1 cellular context compared by ENCODE assay signal in the genomic region with DNA sequence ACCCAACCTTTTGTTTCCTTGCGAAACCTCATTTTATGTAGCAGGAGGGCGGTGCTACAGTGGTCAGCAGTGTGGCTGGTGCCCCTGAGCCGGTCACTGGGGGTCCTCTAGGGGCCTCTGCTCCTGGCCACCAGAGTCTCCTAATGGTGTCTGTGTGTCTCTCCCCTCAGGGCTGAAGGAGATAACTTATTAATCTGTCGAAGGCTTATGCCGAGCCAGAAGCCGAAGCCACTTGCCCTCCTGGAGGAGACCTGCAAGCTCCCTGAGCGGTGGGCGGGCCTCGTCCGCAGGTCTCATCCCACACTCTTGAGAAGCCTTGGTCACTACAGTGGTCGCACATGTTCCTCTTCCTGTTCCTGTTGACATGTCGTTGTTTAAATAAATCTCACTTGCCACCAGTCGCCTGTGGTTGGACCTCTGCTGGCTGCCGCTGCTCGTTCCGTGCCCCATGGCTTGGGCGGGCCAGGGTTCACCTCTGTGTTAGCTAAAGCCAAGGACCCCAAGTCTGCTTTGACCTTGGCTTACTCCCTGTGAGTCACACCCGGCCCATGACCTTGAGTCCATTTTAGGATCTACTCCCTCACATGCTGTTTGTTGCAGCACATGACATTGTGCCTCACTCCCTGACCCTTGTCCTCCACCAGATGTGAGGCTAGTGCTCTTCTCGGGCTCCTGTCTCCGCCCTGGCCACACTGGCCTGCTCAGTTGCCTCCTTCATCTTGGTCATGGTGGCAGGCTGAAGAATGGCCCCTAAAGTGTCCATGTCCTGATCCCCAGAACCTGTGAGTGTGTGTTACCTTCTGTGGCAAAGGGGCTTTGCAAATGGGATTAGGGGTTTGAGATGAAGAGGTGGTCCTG.
TF ChIP-seq lines count a peak whose summit lies in the region.

No MANE protein-coding gene starts in this region.

TF ChIP-seq in HepG2, 621 proteins besides CTCF, POLR2A, EP300 and RAD21 (continued from another document and continues in another):
- TF ChIP-seq, protein P1, sequence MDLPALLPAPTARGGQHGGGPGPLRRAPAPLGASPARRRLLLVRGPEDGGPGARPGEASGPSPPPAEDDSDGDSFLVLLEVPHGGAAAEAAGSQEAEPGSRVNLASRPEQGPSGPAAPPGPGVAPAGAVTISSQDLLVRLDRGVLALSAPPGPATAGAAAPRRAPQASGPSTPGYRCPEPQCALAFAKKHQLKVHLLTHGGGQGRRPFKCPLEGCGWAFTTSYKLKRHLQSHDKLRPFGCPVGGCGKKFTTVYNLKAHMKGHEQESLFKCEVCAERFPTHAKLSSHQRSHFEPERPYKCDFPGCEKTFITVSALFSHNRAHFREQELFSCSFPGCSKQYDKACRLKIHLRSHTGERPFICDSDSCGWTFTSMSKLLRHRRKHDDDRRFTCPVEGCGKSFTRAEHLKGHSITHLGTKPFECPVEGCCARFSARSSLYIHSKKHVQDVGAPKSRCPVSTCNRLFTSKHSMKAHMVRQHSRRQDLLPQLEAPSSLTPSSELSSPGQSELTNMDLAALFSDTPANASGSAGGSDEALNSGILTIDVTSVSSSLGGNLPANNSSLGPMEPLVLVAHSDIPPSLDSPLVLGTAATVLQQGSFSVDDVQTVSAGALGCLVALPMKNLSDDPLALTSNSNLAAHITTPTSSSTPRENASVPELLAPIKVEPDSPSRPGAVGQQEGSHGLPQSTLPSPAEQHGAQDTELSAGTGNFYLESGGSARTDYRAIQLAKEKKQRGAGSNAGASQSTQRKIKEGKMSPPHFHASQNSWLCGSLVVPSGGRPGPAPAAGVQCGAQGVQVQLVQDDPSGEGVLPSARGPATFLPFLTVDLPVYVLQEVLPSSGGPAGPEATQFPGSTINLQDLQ (CRISPR knock-in tag; IDR thresholded peaks at IDR 0.05): peak; percentile 96
- TF ChIP-seq ZMAT3 (CRISPR knock-in tag; conservative IDR thresholded peaks at IDR 0.05) (peak; percentile 79), ZFP36L2 (CRISPR knock-in tag; IDR thresholded peaks at IDR 0.05) (no peak), ZNF263 (CRISPR knock-in tag; IDR thresholded peaks at IDR 0.05) (peak; percentile 99), ZMYM4 (CRISPR knock-in tag; IDR thresholded peaks at IDR 0.05) (peak; percentile 93), ZNF567 (CRISPR knock-in tag; IDR thresholded peaks at IDR 0.05; ENCODE audit: borderline replicate concordance) (peak; percentile 94; the same call in 1 of the 2 replicates), CREM (IDR thresholded peaks at IDR 0.05) (peak; percentile 85), CREM (CRISPR knock-in tag; IDR thresholded peaks at IDR 0.05) (no peak), ZNF317 (CRISPR knock-in tag; IDR thresholded peaks at IDR 0.05) (no peak), DMAP1 (CRISPR knock-in tag; IDR thresholded peaks at IDR 0.05) (peak; percentile 95), ZKSCAN5 (CRISPR knock-in tag; IDR thresholded peaks at IDR 0.05) (no peak), ZFYVE20 (CRISPR knock-in tag; IDR thresholded peaks at IDR 0.05; ENCODE audit: borderline replicate concordance, low read depth) (no peak), NRL (CRISPR knock-in tag; IDR thresholded peaks at IDR 0.05; ENCODE audit: borderline replicate concordance) (peak; percentile 98), PRDM10 (CRISPR knock-in tag; IDR thresholded peaks at IDR 0.05; ENCODE audit: low read depth) (peak; percentile 23; the same call in 1 of the 2 replicates), SMARCC2 (IDR thresholded peaks at IDR 0.05) (no peak), STAG1 (CRISPR knock-in tag; IDR thresholded peaks at IDR 0.05) (peak; percentile 25; the same call in 1 of the 2 replicates), SIN3A (IDR thresholded peaks at IDR 0.05; ENCODE audit: borderline replicate concordance, low read depth, low read length) (peak; percentile 85), ZNF713 (CRISPR knock-in tag; IDR thresholded peaks at IDR 0.05) (peak; percentile 25; the same call in 1 of the 2 replicates), ELF1 (CRISPR knock-in tag; IDR thresholded peaks at IDR 0.05) (peak; percentile 88), KLF16 (CRISPR knock-in tag; IDR thresholded peaks at IDR 0.05) (peak in 1 of 2 experiments; percentile 95; a peak in 2 of 4 replicates), ZNF83 (CRISPR knock-in tag; IDR thresholded peaks at IDR 0.05; ENCODE audit: borderline replicate concordance) (peak; percentile 57; the same call in 1 of the 2 replicates), ZBTB38 (CRISPR knock-in tag; IDR thresholded peaks at IDR 0.05) (peak; percentile 95), ERF (CRISPR knock-in tag; IDR thresholded peaks at IDR 0.05) (peak; percentile 97), RFX3 (CRISPR knock-in tag; IDR thresholded peaks at IDR 0.05) (peak; percentile 7), KIAA2018 (CRISPR knock-in tag; IDR thresholded peaks at IDR 0.05; ENCODE audit: borderline replicate concordance) (no peak), ZNF224 (CRISPR knock-in tag; IDR thresholded peaks at IDR 0.05) (peak; percentile 97), ZNF644 (CRISPR knock-in tag; IDR thresholded peaks at IDR 0.05; ENCODE audit: low read depth) (peak; percentile 98)
- TF ChIP-seq, protein P2, sequence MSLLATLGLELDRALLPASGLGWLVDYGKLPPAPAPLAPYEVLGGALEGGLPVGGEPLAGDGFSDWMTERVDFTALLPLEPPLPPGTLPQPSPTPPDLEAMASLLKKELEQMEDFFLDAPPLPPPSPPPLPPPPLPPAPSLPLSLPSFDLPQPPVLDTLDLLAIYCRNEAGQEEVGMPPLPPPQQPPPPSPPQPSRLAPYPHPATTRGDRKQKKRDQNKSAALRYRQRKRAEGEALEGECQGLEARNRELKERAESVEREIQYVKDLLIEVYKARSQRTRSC (CRISPR knock-in tag; IDR thresholded peaks at IDR 0.05; ENCODE audit: low read depth): no peak
- TF ChIP-seq, protein P3, sequence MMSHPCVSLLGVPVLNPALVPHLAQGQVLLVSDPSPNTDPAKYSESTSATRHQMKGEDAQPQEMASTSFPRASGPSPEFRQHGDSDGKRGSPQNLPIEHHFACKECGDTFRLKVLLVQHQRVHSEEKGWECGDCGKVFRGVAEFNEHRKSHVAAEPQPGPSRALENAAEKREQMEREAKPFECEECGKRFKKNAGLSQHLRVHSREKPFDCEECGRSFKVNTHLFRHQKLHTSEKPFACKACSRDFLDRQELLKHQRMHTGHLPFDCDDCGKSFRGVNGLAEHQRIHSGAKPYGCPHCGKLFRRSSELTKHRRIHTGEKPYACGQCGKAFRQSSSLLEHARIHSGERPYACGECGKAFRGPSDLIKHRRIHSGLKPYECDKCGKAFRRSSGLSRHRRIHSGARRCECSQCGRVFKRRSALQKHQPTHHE (CRISPR knock-in tag; IDR thresholded peaks at IDR 0.05; ENCODE audit: borderline replicate concordance): peak; percentile 79
- TF ChIP-seq, protein P4, sequence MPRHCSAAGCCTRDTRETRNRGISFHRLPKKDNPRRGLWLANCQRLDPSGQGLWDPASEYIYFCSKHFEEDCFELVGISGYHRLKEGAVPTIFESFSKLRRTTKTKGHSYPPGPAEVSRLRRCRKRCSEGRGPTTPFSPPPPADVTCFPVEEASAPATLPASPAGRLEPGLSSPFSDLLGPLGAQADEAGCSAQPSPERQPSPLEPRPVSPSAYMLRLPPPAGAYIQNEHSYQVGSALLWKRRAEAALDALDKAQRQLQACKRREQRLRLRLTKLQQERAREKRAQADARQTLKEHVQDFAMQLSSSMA (CRISPR knock-in tag; IDR thresholded peaks at IDR 0.05): 0 out of 2 replicates have a peak, but pooled peaks have one; percentile 15
- TF ChIP-seq, protein P5, sequence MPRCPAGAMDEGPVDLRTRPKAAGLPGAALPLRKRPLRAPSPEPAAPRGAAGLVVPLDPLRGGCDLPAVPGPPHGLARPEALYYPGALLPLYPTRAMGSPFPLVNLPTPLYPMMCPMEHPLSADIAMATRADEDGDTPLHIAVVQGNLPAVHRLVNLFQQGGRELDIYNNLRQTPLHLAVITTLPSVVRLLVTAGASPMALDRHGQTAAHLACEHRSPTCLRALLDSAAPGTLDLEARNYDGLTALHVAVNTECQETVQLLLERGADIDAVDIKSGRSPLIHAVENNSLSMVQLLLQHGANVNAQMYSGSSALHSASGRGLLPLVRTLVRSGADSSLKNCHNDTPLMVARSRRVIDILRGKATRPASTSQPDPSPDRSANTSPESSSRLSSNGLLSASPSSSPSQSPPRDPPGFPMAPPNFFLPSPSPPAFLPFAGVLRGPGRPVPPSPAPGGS (CRISPR knock-in tag; IDR thresholded peaks at IDR 0.05): peak; percentile 92
- TF ChIP-seq, protein P6, sequence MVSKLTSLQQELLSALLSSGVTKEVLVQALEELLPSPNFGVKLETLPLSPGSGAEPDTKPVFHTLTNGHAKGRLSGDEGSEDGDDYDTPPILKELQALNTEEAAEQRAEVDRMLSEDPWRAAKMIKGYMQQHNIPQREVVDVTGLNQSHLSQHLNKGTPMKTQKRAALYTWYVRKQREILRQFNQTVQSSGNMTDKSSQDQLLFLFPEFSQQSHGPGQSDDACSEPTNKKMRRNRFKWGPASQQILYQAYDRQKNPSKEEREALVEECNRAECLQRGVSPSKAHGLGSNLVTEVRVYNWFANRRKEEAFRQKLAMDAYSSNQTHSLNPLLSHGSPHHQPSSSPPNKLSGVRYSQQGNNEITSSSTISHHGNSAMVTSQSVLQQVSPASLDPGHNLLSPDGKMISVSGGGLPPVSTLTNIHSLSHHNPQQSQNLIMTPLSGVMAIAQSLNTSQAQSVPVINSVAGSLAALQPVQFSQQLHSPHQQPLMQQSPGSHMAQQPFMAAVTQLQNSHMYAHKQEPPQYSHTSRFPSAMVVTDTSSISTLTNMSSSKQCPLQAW (CRISPR knock-in tag; IDR thresholded peaks at IDR 0.05): peak; percentile 98
